In the genomic region with DNA sequence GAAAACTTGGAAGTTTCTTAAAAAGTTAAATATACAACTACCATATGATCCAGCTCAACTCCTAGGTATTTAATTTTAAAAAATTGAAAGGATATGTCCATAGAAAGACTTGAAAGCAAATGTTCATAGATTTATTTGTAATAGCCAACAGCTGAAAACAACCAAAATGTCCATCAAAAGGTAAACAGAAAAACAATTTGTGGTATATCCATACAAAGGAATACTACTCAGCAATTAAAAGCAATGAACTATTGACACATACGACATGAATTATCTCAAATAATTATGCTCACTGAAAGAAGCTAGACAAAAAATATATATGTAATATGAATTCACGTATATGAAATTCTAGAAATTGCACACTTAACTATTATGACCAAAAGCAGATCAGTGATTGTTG, we compare ENCODE assay signal across 10 cellular contexts.
"Had no signal": no experiment of that assay in that cellular context is flagged by ENCODE, and none has a peak within 500 bp of the region (broad histone marks: within the 10 kb centered on the region; RNA-seq: fewer than 3 reads in every experiment).

No MANE protein-coding gene starts in this region.

- H3K4me1 ChIP-seq: HAP-1 had no signal

- H3K27ac ChIP-seq: GM23248 had no signal

- H3K9ac ChIP-seq: GM23248 had no signal

- H2AFZ ChIP-seq: GM23248, GM23338 had no signal

- H3K9me3 ChIP-seq: HAP-1 had no signal

- FAIRE-seq: H1, H54 had no signal

- DNase-seq: GM23248, GOT3, H7, H9, HCEC 1CT, HFFc6 had no signal

- ATAC-seq: GM23338 had no signal

- H3K4me3 ChIP-seq: GM23248, GM23338, HAP-1 had no signal

- H3K4me2 ChIP-seq: GM23338 had no signal

- H3K36me3 ChIP-seq: HAP-1 had no signal
